Comparison of ENCODE assay signal across 29 cellular contexts in the genomic region with DNA sequence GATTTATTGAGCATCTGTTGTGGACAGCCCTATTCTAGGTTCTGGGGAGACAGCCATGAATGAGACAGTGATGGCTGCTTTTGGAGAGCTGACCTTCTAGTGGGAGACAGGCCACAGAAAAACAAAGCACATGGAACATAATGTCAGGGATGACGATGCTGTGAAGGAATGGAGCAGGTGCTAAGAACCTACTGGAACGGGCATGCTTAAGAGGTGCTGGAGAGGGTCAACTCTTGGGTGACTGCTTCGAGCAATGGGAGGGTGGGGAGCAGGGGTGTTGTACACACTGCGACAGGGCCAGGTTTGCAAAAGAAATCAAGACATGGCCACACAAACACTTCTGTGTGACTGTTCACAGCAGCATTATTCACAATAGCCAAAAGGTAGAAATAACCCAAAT. TPM values are rescaled to one million over a fixed set of nuclear protein-coding genes. Genes with fewer than 3 reads are reported as not detected.
"Had no signal": no experiment of that assay in that cellular context is flagged by ENCODE, and none has a peak within 500 bp of the region (broad histone marks: within the 10 kb centered on the region; RNA-seq: fewer than 3 reads in every experiment).

No MANE protein-coding gene starts in this region.

- H3K4me3 ChIP-seq: adrenal gland had no signal

- H3K27ac Mint-ChIP-seq: activated CD8-positive, alpha-beta T cell treated with anti-CD3 and anti-CD28 coated beads, Interleukin-2, amount 10 ng/mL, durations not matched to agents 7 days and 5 days; activated naive CD8-positive, alpha-beta T cell treated with anti-CD3 and anti-CD28 coated beads, Interleukin-2, amount 10 ng/mL, durations not matched to agents 7 days and 5 days; T-helper 1 cell treated with Interleukin-12 subunit alpha and Interleukin-12 subunit beta and Interleukin-4 antibody, amounts not matched to agents 30 μg/mL and 1 μg/mL, for 36 hours; WTC11 had no signal

- H3K9me3 ChIP-seq: adrenal gland had no signal

- H3K4me3 Mint-ChIP-seq: activated CD8-positive, alpha-beta T cell treated with anti-CD3 and anti-CD28 coated beads, Interleukin-2, amount 10 ng/mL, durations not matched to agents 7 days and 5 days; activated naive CD8-positive, alpha-beta T cell treated with anti-CD3 and anti-CD28 coated beads, Interleukin-2, amount 10 ng/mL, durations not matched to agents 7 days and 5 days; T-helper 1 cell treated with Interleukin-12 subunit alpha and Interleukin-12 subunit beta and Interleukin-4 antibody, amounts not matched to agents 30 μg/mL and 1 μg/mL, for 36 hours; WTC11 had no signal

- H3K27me3 ChIP-seq: adrenal gland had no signal

- ATAC-seq: activated CD8-positive, alpha-beta T cell treated with anti-CD3 and anti-CD28 coated beads, Interleukin-2, amount 10 ng/mL, durations not matched to agents 7 days and 5 days; Panc1; WTC11 had no signal

- H3K9me3 Mint-ChIP-seq: activated naive CD8-positive, alpha-beta T cell treated with anti-CD3 and anti-CD28 coated beads, Interleukin-2, amount 10 ng/mL, durations not matched to agents 7 days and 5 days; T-helper 1 cell treated with Interleukin-12 subunit alpha and Interleukin-12 subunit beta and Interleukin-4 antibody, amounts not matched to agents 30 μg/mL and 1 μg/mL, for 36 hours; WTC11 had no signal

- H3K36me3 Mint-ChIP-seq: activated naive CD8-positive, alpha-beta T cell treated with anti-CD3 and anti-CD28 coated beads, Interleukin-2, amount 10 ng/mL, durations not matched to agents 7 days and 5 days; WTC11 had no signal

- DNase-seq: activated CD4-positive, alpha-beta T cell treated with anti-CD3 and anti-CD28 coated beads for 48 hours; activated CD4-positive, alpha-beta T cell treated with anti-CD3 and anti-CD28 coated beads, Interleukin-2, amount 50 U/mL, for 4 hours; activated CD4-positive, CD25-positive, alpha-beta regulatory T cell treated with anti-CD3 and anti-CD28 coated beads, Interleukin-2, amount 50 U/mL, for 72 hours; activated CD8-positive, alpha-beta memory T cell treated with anti-CD3 and anti-CD28 coated beads, Interleukin-2, amount 50 U/mL, for 48 hours; activated CD8-positive, alpha-beta T cell treated with anti-CD3 and anti-CD28 coated beads, Interleukin-2, amount 10 ng/mL, durations not matched to agents 7 days and 5 days; activated naive CD4-positive, alpha-beta T cell treated with anti-CD3 and anti-CD28 coated beads, Interleukin-2, amount 50 U/mL, for 16 hours; activated naive CD8-positive, alpha-beta T cell treated with anti-CD3 and anti-CD28 coated beads, Interleukin-2, amount 10 ng/mL, durations not matched to agents 7 days and 5 days; activated T-cell treated with anti-CD3 and anti-CD28 coated beads, Interleukin-2, amount 50 U/mL, for 1 hour; adrenal gland; anterior cingulate cortex; Kasumi-1; NCI-H1048; NCI-H146; NCI-H187 treated with DMSO at 0.1 percent for 48 hours; NCI-H2081 treated with DMSO at 0.1 percent for 48 hours; NCI-H2227 treated with DMSO at 0.1 percent for 48 hours; NCI-H446 treated with DMSO at 0.1 percent for 48 hours; NCI-H526; NCI-H82; SHP77; T-helper 9 cell had no signal

- H3K27ac ChIP-seq: RWPE1 had no signal

- H3K36me3 ChIP-seq: adrenal gland had no signal

RNA-seq across cellular contexts. Expression of gene CEACAM16, which starts 12.1 kb away (rescaled TPM):
- total RNA-seq: activated CD8-positive, alpha-beta T cell treated with anti-CD3 and anti-CD28 coated beads, Interleukin-2, amount 10 ng/mL, durations not matched to agents 7 days and 5 days; activated naive CD8-positive, alpha-beta T cell treated with anti-CD3 and anti-CD28 coated beads, Interleukin-2, amount 10 ng/mL, durations not matched to agents 7 days and 5 days; cardiac septum; M059J; OCI-LY7; SK-MEL-5; WTC11 had no signal

RNA-seq across cellular contexts. Expression of gene CEACAM19, which starts 15.6 kb away (rescaled TPM):
- total RNA-seq: OCI-LY7 had no signal

RNA-seq across cellular contexts. Expression of gene PVR, which starts 43.2 kb away (rescaled TPM):
- total RNA-seq: OCI-LY7 had no signal
